ENCODE assay signal across 17 cellular contexts in the genomic region with DNA sequence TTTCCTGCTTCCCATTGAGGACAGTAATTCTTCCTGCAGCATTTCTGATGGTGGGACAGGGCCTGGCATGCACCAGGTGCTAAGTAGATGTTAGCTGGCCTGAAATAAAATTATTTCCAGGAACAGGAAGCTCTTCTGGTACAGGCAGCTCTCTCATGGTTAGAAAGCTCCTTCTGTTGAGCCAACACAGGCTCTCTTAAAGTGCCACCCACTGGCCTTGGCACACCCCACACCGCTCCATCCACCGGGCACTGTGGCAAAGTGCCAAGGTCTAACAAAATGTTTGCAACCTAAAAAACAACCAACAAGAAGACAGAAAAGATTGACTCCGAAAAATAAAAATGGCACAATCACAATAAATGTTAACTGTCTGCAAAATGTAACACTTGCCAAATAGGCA. TPM values are rescaled to one million over a fixed set of nuclear protein-coding genes. Genes with fewer than 3 reads are reported as not detected.
DNase-seq lines count a peak whose midpoint lies in the region; ATAC-seq and TF ChIP-seq lines count a peak whose summit lies in the region.
"Had no signal": no experiment of that assay in that cellular context is flagged by ENCODE, and none has a peak within 500 bp of the region (broad histone marks: within the 10 kb centered on the region; RNA-seq: fewer than 3 reads in every experiment).

No MANE protein-coding gene starts in this region.

- peaks cover 5% of the 10 kb centered on the region for H3K36me3 Mint-ChIP-seq in MCF 10A (ENCODE audit: insufficient read depth, unreplicated experiment)
- H3K36me3 Mint-ChIP-seq: activated naive CD4-positive, alpha-beta T cell treated with anti-CD3 and anti-CD28 coated beads, Interleukin-2, amount 50 U/mL, for 24 hours; brain had no signal

- H3K27ac ChIP-seq in breast epithelium (no peak overlapping the region), spleen (peak overlapping the region in 5 of 8 donors; percentile 10 to 74 (median 51))

- H3K9me3 Mint-ChIP-seq in MCF 10A (ENCODE audit: unreplicated experiment): no peaks in the 10 kb centered on the region
- H3K9me3 Mint-ChIP-seq: activated naive CD4-positive, alpha-beta T cell treated with anti-CD3 and anti-CD28 coated beads, Interleukin-2, amount 50 U/mL, for 24 hours; brain had no signal

- H3K4me1 Mint-ChIP-seq in MCF 10A (ENCODE audit: insufficient read depth, unreplicated experiment): no peaks in the 10 kb centered on the region
- H3K4me1 Mint-ChIP-seq: activated naive CD4-positive, alpha-beta T cell treated with anti-CD3 and anti-CD28 coated beads, Interleukin-2, amount 50 U/mL, for 24 hours; brain had no signal

- DNase-seq in MCF 10A (ENCODE audit: unreplicated experiment) (peak; percentile 11), breast epithelium (ENCODE audit: low spot score in 2 of 2) (no peak), RPMI8226 (peak; percentile 39), left colon (peak in 1 of 2 donors; percentile 42), spleen (no peak), NCI-H2171 (lab: John Stamatoyannopoulos, UW) (no peak), NCI-H1048 (lab: John Stamatoyannopoulos, UW) (no peak), epidermal melanocyte (ENCODE audit: insufficient read length, low spot score) (no peak)
- DNase-seq: activated CD4-positive, alpha-beta T cell treated with anti-CD3 and anti-CD28 coated beads, Interleukin-2, amount 50 U/mL, for 1 hour; activated T-cell treated with anti-CD3 and anti-CD28 coated beads, Interleukin-2, amount 50 U/mL, for 1 hour; GDM1; kidney; MM.1S; NCI-H748 treated with DMSO at 0.1 percent for 48 hours; stimulated activated CD4-positive, alpha-beta T cell treated with anti-CD3 and anti-CD28 coated beads, Interleukin-4, amount 100 ng/mL, for 1 hour had no signal

- TF ChIP-seq CTCF in MCF 10A (IDR thresholded peaks at IDR 0.05; ENCODE audit: unreplicated experiment): no peak
- TF ChIP-seq CTCF in breast epithelium (IDR thresholded peaks at IDR 0.05): no peak
- TF ChIP-seq CTCF in spleen (IDR thresholded peaks at IDR 0.05 in 8 of 11, conservative IDR thresholded peaks at IDR 0.05 in 3 of 11): no peak

- H3K27me3 Mint-ChIP-seq in MCF 10A (ENCODE audit: insufficient read depth, unreplicated experiment): no peaks in the 10 kb centered on the region
- H3K27me3 Mint-ChIP-seq: activated naive CD4-positive, alpha-beta T cell treated with anti-CD3 and anti-CD28 coated beads, Interleukin-2, amount 50 U/mL, for 24 hours had no signal

- no peaks in the 10 kb centered on the region for H3K36me3 ChIP-seq in breast epithelium
- no peaks in the 10 kb centered on the region for H3K36me3 ChIP-seq in spleen

- no peaks in the 10 kb centered on the region for H3K9me3 ChIP-seq in breast epithelium
- H3K9me3 ChIP-seq in spleen: no peaks in the 10 kb centered on the region

- no peak for TF ChIP-seq POLR2A in breast epithelium (IDR thresholded peaks at IDR 0.05)
- no peak for TF ChIP-seq POLR2A in spleen (IDR thresholded peaks at IDR 0.05)

- POLR2A ChIA-PET in MCF 10A (lab: Yijun Ruan, JAX): no interaction called here

- ATAC-seq in left colon: peak; percentile 94

- no peak overlapping the region for H3K27ac Mint-ChIP-seq in MCF 10A (ENCODE audit: low read depth, unreplicated experiment)
- H3K27ac Mint-ChIP-seq: activated naive CD4-positive, alpha-beta T cell treated with anti-CD3 and anti-CD28 coated beads, Interleukin-2, amount 50 U/mL, for 24 hours; brain had no signal

- no peak overlapping the region for H3K4me3 ChIP-seq in breast epithelium
- H3K4me3 ChIP-seq in spleen: no peak overlapping the region

- H3K27me3 ChIP-seq in breast epithelium (no peaks in the 10 kb centered on the region), spleen (replicated peaks in 1 of 7) (no peaks in the 10 kb centered on the region)

- no peaks in the 10 kb centered on the region for H3K4me1 ChIP-seq in breast epithelium
- H3K4me1 ChIP-seq in spleen: peaks cover 0 to 30% (median 9%) of the 10 kb centered on the region in 6 donors

- CTCF ChIA-PET in MCF 10A (lab: Yijun Ruan, JAX): no interaction called here

- intact Hi-C loops in MCF 10A (cut with micrococcal nuclease): no loop called here
- intact Hi-C loops in breast epithelium (cut with DNase I; ENCODE audit: low total_unique reads): no loop called here
- intact Hi-C loops in left colon (cut with DNase I, micrococcal nuclease): no loop called here
- intact Hi-C loops in spleen (cut with DNase I; ENCODE audit: low total_unique reads): no loop called here

- no peak overlapping the region for H3K4me3 Mint-ChIP-seq in MCF 10A (ENCODE audit: unreplicated experiment)
- H3K4me3 Mint-ChIP-seq: activated naive CD4-positive, alpha-beta T cell treated with anti-CD3 and anti-CD28 coated beads, Interleukin-2, amount 50 U/mL, for 24 hours; brain had no signal

- no TSS peak for BruUV-seq in MCF 10A (replicated peaks; lab: Mats Ljungman, UMichigan)

- 29 to 44% (median 36%) methylated on average over 3 of the region's 3 CpGs for WGBS in spleen, 5 donors

RNA-seq across cellular contexts. Expression of a gene that starts 36.6 kb away (rescaled TPM):
- total RNA-seq in MCF 10A (2022): 27.3 and 32.2 TPM in 2 replicates
- total RNA-seq in breast epithelium: 10 to 100 TPM in 2 of 3 donors, 1 to 10 TPM in 1; 4.0 to 14.4 (median 10.4) TPM
- 10 to 100 TPM; 33.8 to 52.9 TPM for total RNA-seq in left colon
- total RNA-seq in spleen: 10 to 100 TPM; 25.5 to 66.4 (median 36.7) TPM
- polyA plus RNA-seq in spleen: 10 to 100 TPM; 12.5 to 24.8 (median 19.5) TPM

RNA-seq across cellular contexts. Expression of a gene that starts 51.8 kb away (rescaled TPM):
- 7.1 and 9.9 TPM in 2 replicates for total RNA-seq in MCF 10A (2022)
- 10 to 100 TPM; 14.6 to 22.3 (median 17.0) TPM for total RNA-seq in breast epithelium
- 10 to 100 TPM; 40.0 to 40.4 TPM for total RNA-seq in left colon
- total RNA-seq in spleen: 10 to 100 TPM in 6 of 7 donors, 1 to 10 TPM in 1; 8.0 to 23.1 (median 12.7) TPM
- 1 to 10 TPM; 2.7 to 7.1 (median 3.1) TPM for polyA plus RNA-seq in spleen

Comparison
In these comparisons a context has a peak if more than half of its experiments do, and no peak if none do; other contexts are left out.
1. DNase-seq: peak in MCF 10A (single experiment) and RPMI8226 (single experiment); none in breast epithelium (0 of 2), spleen (single experiment), NCI-H2171 (single experiment), NCI-H1048 (single experiment) and epidermal melanocyte (single experiment).
2. H3K27ac ChIP-seq: peak in spleen (5 of 8); none in breast epithelium (0 of 2).